In genomic region chr5:71455427-71456361, GRCh38 we compare ENCODE assay signal across 8 cellular contexts. TPM values are rescaled to one million over a fixed set of nuclear protein-coding genes. Genes with fewer than 3 reads are reported as not detected.
DNase-seq lines count a peak whose midpoint lies in the region; ATAC-seq, FAIRE-seq and TF ChIP-seq lines count a peak whose summit lies in the region.

Gene BDP1 (plus strand): TSS chr5:71455651. CDS start chr5:71455878, 227 bp downstream.

- peak within 1 kb of the TSS; percentile 68 for H4K91ac ChIP-seq in trophoblast cell (ENCODE audit: low read depth, low read length)

- peaks cover 7% of the 10 kb centered on the region for H3K79me2 ChIP-seq in trophoblast cell (ENCODE audit: control insufficient read depth, insufficient read depth, low read length, poor library complexity)

- FAIRE-seq in GM12892 (lab: Jason Lieb, UNC), result peak; percentile 98

- no peaks in the 10 kb centered on the region for H3K9me3 ChIP-seq in trophoblast cell (ENCODE audit: insufficient read depth, low read depth, low read length)
- no peaks in the 10 kb centered on the region for H3K9me3 ChIP-seq in transverse colon

- peak within 1 kb of the TSS; percentile 76 for H2BK120ac ChIP-seq in trophoblast cell (ENCODE audit: insufficient read depth, low read length, poor library complexity)

- peak within 1 kb of the TSS; percentile 97 for H4K12ac ChIP-seq in trophoblast cell (ENCODE audit: low read depth, low read length)

- H3K9ac ChIP-seq in trophoblast cell (ENCODE audit: low read length), result peak within 1 kb of the TSS; percentile 86

- in situ Hi-C loops in transverse colon (cut with MboI; ENCODE audit: low pct_ligation_motif_present in 1 of 4, low pct_unique_long_range_greater_than_20kb in 1 of 4, low sequenced_read_pairs in 3 of 4), result loop anchor here in 1 of 4 donors (25.0 kb wide), 1 partner anchor 307 kb away; no protein-coding TSS in a partner anchor

- peaks cover 7 to 10% of the 10 kb centered on the region in 2 donors for H3K27me3 Mint-ChIP-seq in T-cell

- no peak for TF ChIP-seq EP300 in transverse colon (IDR thresholded peaks at IDR 0.05; ENCODE audit: low read depth)

- peak; percentile 95 for ATAC-seq in HG02852 (IDR thresholded peaks at IDR 0.05; ENCODE audit: unreplicated experiment)
- peak; percentile 89 to 92 (median 90) for ATAC-seq in T-cell (replicated peaks in 1 of 4)

- peak within 1 kb of the TSS; percentile 98 for H4K8ac ChIP-seq in trophoblast cell (ENCODE audit: low read depth, low read length)

- peak; percentile 20 to 50 (median 36) for TF ChIP-seq CTCF in transverse colon (IDR thresholded peaks at IDR 0.05)

- H3K27ac ChIP-seq in adipose tissue (ENCODE audit: low read depth, low read length) (peak within 1 kb of the TSS; percentile 30), trophoblast cell (ENCODE audit: low read depth, low read length) (peak within 1 kb of the TSS; percentile 45), transverse colon (peak within 1 kb of the TSS; percentile 89 to 98 (median 93))

- peak within 1 kb of the TSS; percentile 95 to 98 (median 96) for H3K4me3 Mint-ChIP-seq in T-cell

- H3K36me3 Mint-ChIP-seq in T-cell, result peaks cover 11% of the 10 kb centered on the region

- peak; percentile 68 for DNase-seq in GM12892 (ENCODE audit: insufficient read length)
- DNase-seq in NCI-H1436 treated with DMSO at 0.1 percent for 48 hours (lab: John Stamatoyannopoulos, UW), result peak; percentile 39
- DNase-seq in T-cell, result peak; percentile 93 to 99 (median 97)
- DNase-seq in cardiac septum (ENCODE audit: low spot score), result peak; percentile 97
- DNase-seq in trophoblast cell, result peak; percentile 95 to 99
- DNase-seq in transverse colon, result peak; percentile 98

- no peaks in the 10 kb centered on the region for H3K9me3 Mint-ChIP-seq in T-cell

- H3K4ac ChIP-seq in trophoblast cell (ENCODE audit: low read depth, low read length), result peak within 1 kb of the TSS; percentile 49

- CTCF ChIA-PET in T-cell (lab: Charles Lee), result interaction anchor here in 1 of 2 donors (0.6 kb wide), 1 partner anchor 21 kb away, joined by 4 read pairs; no protein-coding TSS in a partner anchor

- intact Hi-C loops in cardiac septum (cut with DNase I), result no loop called here
- intact Hi-C loops in transverse colon (cut with DNase I; ENCODE audit: low total_unique reads), result no loop called here

- H3K27me3 ChIP-seq in trophoblast cell (ENCODE audit: insufficient read depth, low read length), result no peaks in the 10 kb centered on the region
- peaks cover 8% of the 10 kb centered on the region for H3K27me3 ChIP-seq in transverse colon

- H3K14ac ChIP-seq in trophoblast cell (ENCODE audit: low read length), result peak within 1 kb of the TSS; percentile 91

- H2BK12ac ChIP-seq in trophoblast cell (ENCODE audit: low read length), result no peak within 1 kb of the TSS

- WGBS in adipose tissue, 3 donors, result 0% methylated on average over 50 of the region's 50 CpGs
- WGBS in trophoblast cell (ENCODE audit: extremely low coverage, insufficient coverage, insufficient read length), result no CpG with 5 or more reads among the region's 50 CpGs
- WGBS in transverse colon (ENCODE audit: low coverage in 1 of 2), 2 donors, result 0 to 1% methylated on average over 1 to 42 of the region's 50 CpGs

- H3K4me3 ChIP-seq in trophoblast cell (ENCODE audit: low read depth, low read length) (peak within 1 kb of the TSS; percentile 82), transverse colon (peak within 1 kb of the TSS; percentile 69 to 79 (median 73))

- H3K27ac Mint-ChIP-seq in T-cell, result peak within 1 kb of the TSS; percentile 92 to 97

- H3K4me1 ChIP-seq in trophoblast cell (ENCODE audit: control insufficient read depth in 1 of 2, insufficient read depth in 2 of 2, low read length in 2 of 2) (peaks cover 2 to 3% of the 10 kb centered on the region in 2 experiments), transverse colon (peaks cover 0 to 26% (median 18%) of the 10 kb centered on the region in 4 donors)

- TF ChIP-seq POLR2A in GM12892 (IDR thresholded peaks at IDR 0.05; ENCODE audit: low read depth, low read length) (peak; percentile 76; the same call in 1 of the 2 replicates), transverse colon (IDR thresholded peaks at IDR 0.05) (peak; percentile 81)

- peak within 1 kb of the TSS; percentile 43 for H3K18ac ChIP-seq in trophoblast cell (ENCODE audit: low read length)

- peak within 1 kb of the TSS; percentile 79 for H2AK5ac ChIP-seq in trophoblast cell (ENCODE audit: low read length)

- peak within 1 kb of the TSS; percentile 98 for H2AFZ ChIP-seq in trophoblast cell (ENCODE audit: insufficient read depth, low read length, poor library complexity)

- peaks cover 9% of the 10 kb centered on the region in 2 experiments for H3K36me3 ChIP-seq in trophoblast cell (ENCODE audit: control insufficient read depth in 1 of 2, insufficient read depth in 2 of 2, low read length in 2 of 2)
- H3K36me3 ChIP-seq in transverse colon, result peaks cover 0 to 21% (median 9%) of the 10 kb centered on the region in 4 donors

- no peak within 1 kb of the TSS for H3K23ac ChIP-seq in trophoblast cell (ENCODE audit: low read length)

- peak within 1 kb of the TSS; percentile 37 for H2BK5ac ChIP-seq in trophoblast cell (ENCODE audit: low read depth, low read length, poor library complexity)

- peaks cover 4% of the 10 kb centered on the region for H3K79me1 ChIP-seq in trophoblast cell (ENCODE audit: low read length)

- peak within 1 kb of the TSS; percentile 87 for H3K4me2 ChIP-seq in trophoblast cell (ENCODE audit: low read length)

- peaks cover 29 to 36% (median 32%) of the 10 kb centered on the region in 3 donors for H3K4me1 Mint-ChIP-seq in T-cell

- POLR2A ChIA-PET in T-cell (lab: Charles Lee), result interaction anchor here in 1 of 2 donors (0.6 kb wide), 1 partner anchor 1438 kb away, joined by 3 read pairs; no protein-coding TSS in a partner anchor

RNA-seq across cellular contexts. Expression of gene BDP1, which starts in this region (rescaled TPM):
- polyA plus RNA-seq in GM12892 (2012; ENCODE audit: missing spikeins), result 15.1 TPM
- total RNA-seq in T-cell (10 to 100 TPM; 34.0 to 43.9 (median 40.6) TPM), cardiac septum (18.4 TPM), transverse colon (10 to 100 TPM; 30.9 to 69.1 (median 47.5) TPM)
- polyA plus RNA-seq in adipose tissue, result 10 to 100 TPM in 1 of 3 donors, 1 to 10 TPM in 2; 4.4 to 10.9 (median 7.2) TPM
- 11.3 and 11.6 TPM in 2 replicates for polyA plus RNA-seq in trophoblast cell (2013)

Comparison
In these comparisons a context has a peak if more than half of its experiments do, and no peak if none do; other contexts are left out.
1. Peak in every context shown above with its lines: DNase-seq, ATAC-seq, H3K4me3 ChIP-seq and H3K27ac ChIP-seq.
2. DNase-seq: peak in every context shown above with its lines; median percentile 98 in transverse colon; 97 in T-cell; 97 in cardiac septum; 97 in trophoblast cell; 68 in GM12892; 39 in NCI-H1436 treated with DMSO at 0.1 percent for 48 hours.
3. H3K27ac ChIP-seq: peak in every context shown above with its lines; median percentile 93 in transverse colon; 45 in trophoblast cell; 30 in adipose tissue.